In the genomic region with DNA sequence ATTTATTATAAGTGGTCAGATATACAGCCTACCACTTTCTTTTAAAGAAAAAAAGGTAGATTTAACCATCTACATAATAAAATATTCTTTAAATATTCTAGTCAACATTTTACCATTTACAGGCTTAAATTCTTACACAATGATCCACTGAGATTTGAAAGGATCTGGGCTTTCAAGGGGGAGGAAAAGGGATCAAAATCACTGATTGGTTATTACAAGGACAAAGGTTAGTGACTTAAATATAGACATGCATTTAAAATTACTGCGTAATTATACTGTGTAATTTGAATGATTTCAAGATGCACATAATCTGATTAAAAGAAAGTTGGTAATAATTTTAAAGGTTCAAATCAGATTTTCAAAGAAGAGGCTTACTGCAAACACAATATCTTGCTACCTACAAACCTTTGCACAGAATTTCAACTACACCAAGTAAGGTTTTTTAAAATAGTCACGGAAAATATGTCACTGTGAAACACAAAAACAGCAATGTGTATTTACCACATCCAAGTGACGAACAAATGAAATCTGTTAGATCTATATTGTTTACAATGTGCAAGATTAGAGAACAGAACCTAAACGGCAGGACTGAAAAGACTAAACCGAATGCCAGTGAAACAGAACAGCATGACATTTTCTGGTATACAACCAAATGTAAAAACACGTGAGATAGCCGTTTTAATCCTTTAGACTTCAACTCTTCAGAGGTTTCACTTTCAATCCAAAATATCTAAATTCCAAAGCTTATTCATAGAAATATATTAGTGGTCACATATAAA, we compare ENCODE assay signal across 8 cellular contexts. TPM values are rescaled to one million over a fixed set of nuclear protein-coding genes. Genes with fewer than 3 reads are reported as not detected.
DNase-seq lines count a peak whose midpoint lies in the region; ATAC-seq and TF ChIP-seq lines count a peak whose summit lies in the region.

No MANE protein-coding gene starts in this region.

- CTCF ChIA-PET in Caco-2 (lab: Charles Lee): no interaction called here

- TF ChIP-seq POLR2A in adrenal gland (IDR thresholded peaks at IDR 0.05): no peak

- H3K36me3 ChIP-seq in Caco-2 (ENCODE audit: control insufficient read depth, insufficient read depth, low read length) (no peaks in the 10 kb centered on the region), adrenal gland (replicated peaks in 1 of 2) (no peaks in the 10 kb centered on the region)

- POLR2A ChIA-PET in Caco-2 (lab: Charles Lee): no interaction called here
- POLR2A ChIA-PET in naive thymus-derived CD8-positive, alpha-beta T cell (lab: Charles Lee): interaction anchor here (0.6 to 1.6 kb wide), 3 partner anchors 40 to 410 kb away, joined by 3 to 7 read pairs (median 3); a partner anchor contains a TSS

- H3K9me3 ChIP-seq in Caco-2: no peaks in the 10 kb centered on the region
- no peaks in the 10 kb centered on the region for H3K9me3 ChIP-seq in adrenal gland (replicated peaks in 1 of 3)

- H3K4me3 ChIP-seq in Caco-2 (ENCODE audit: low read depth, low read length): no peak overlapping the region
- H3K4me3 ChIP-seq in adrenal gland: peak overlapping the region in 2 of 4 donors; percentile 32 to 47

- peak overlapping the region; percentile 3 for H3K4me3 Mint-ChIP-seq in Caco-2 (ENCODE audit: unreplicated experiment)
- H3K4me3 Mint-ChIP-seq in naive thymus-derived CD8-positive, alpha-beta T cell: peak overlapping the region; percentile 82 to 100 (median 92)

- H3K27me3 ChIP-seq in Caco-2 (replicated peaks; ENCODE audit: control insufficient read depth, insufficient read depth, low read length) (no peaks in the 10 kb centered on the region), adrenal gland (no peaks in the 10 kb centered on the region)

- H3K4me1 ChIP-seq in Caco-2: peaks cover 85% of the 10 kb centered on the region
- peaks cover 47 to 86% of the 10 kb centered on the region in 2 donors for H3K4me1 ChIP-seq in adrenal gland (replicated peaks in 1 of 2)

- WGBS in adrenal gland, 4 donors: 9 to 13% (median 11%) methylated on average over 7 of the region's 7 CpGs

- TF ChIP-seq CTCF in Caco-2 (IDR thresholded peaks at IDR 0.05; ENCODE audit: insufficient read depth in 1 of 2, low read depth in 1 of 2, low read length in 1 of 2, severe bottlenecking in 1 of 2, unreplicated experiment in 1 of 2) (no peak), adrenal gland (IDR thresholded peaks at IDR 0.05) (no peak)

- DNase-seq in Caco-2 (no peak), adrenal gland (no peak), HCEC 1CT (no peak), KG1 (lab: John Stamatoyannopoulos, UW) (no peak), mucosa of gallbladder (ENCODE audit: low spot score) (no peak), COLO668 (lab: John Stamatoyannopoulos, UW; ENCODE audit: unreplicated experiment) (no peak)
- DNase-seq in naive thymus-derived CD8-positive, alpha-beta T cell: peak in 2 of 10 donors; percentile 27 to 44

- H3K27ac Mint-ChIP-seq in Caco-2 (ENCODE audit: unreplicated experiment): no peak overlapping the region
- H3K27ac Mint-ChIP-seq in naive thymus-derived CD8-positive, alpha-beta T cell: peak overlapping the region; percentile 35 to 98 (median 93)

- peak; percentile 24 for ATAC-seq in HG02642 (IDR thresholded peaks at IDR 0.05; ENCODE audit: poor library complexity, unreplicated experiment)
- ATAC-seq in naive thymus-derived CD8-positive, alpha-beta T cell: peak; percentile 52 to 57

- H3K27ac ChIP-seq in adrenal gland: peak overlapping the region in 4 of 5 donors; percentile 4 to 57 (median 27)

- intact Hi-C loops in Caco-2 (cut with micrococcal nuclease; ENCODE audit: unreplicated experiment): no loop called here
- intact Hi-C loops in adrenal gland (cut with DNase I): loop anchor here in 1 of 2 donors (10.0 kb wide), 1 partner anchor 155 kb away; no protein-coding TSS in a partner anchor

- H3K27me3 Mint-ChIP-seq in Caco-2 (ENCODE audit: insufficient read depth, unreplicated experiment): no peaks in the 10 kb centered on the region
- no peaks in the 10 kb centered on the region for H3K27me3 Mint-ChIP-seq in naive thymus-derived CD8-positive, alpha-beta T cell

- H3K4me1 Mint-ChIP-seq in Caco-2 (ENCODE audit: low read depth, unreplicated experiment): peaks cover 50% of the 10 kb centered on the region
- peaks cover 32 to 90% (median 67%) of the 10 kb centered on the region in 4 donors for H3K4me1 Mint-ChIP-seq in naive thymus-derived CD8-positive, alpha-beta T cell

- BruUV-seq in Caco-2 (replicated peaks; lab: Mats Ljungman, UMichigan): no TSS peak

- no peaks in the 10 kb centered on the region for H3K9me3 Mint-ChIP-seq in Caco-2 (ENCODE audit: unreplicated experiment)
- no peaks in the 10 kb centered on the region for H3K9me3 Mint-ChIP-seq in naive thymus-derived CD8-positive, alpha-beta T cell

- peaks cover 5% of the 10 kb centered on the region for H3K36me3 Mint-ChIP-seq in Caco-2 (ENCODE audit: insufficient read depth, unreplicated experiment)
- no peaks in the 10 kb centered on the region for H3K36me3 Mint-ChIP-seq in naive thymus-derived CD8-positive, alpha-beta T cell

RNA-seq across cellular contexts. Expression of a gene that starts 40.8 kb away (rescaled TPM):
- total RNA-seq in Caco-2 (2022) (231 and 236 TPM in 2 replicates), adrenal gland (100 to 1,000 TPM; 216 to 538 (median 477) TPM), mucosa of gallbladder (370 TPM)
- polyA plus RNA-seq in adrenal gland: 100 to 1,000 TPM; 240 to 694 (median 266) TPM
- 10 to 100 TPM; 68.3 to 69.3 TPM for total RNA-seq in naive thymus-derived CD8-positive, alpha-beta T cell
- polyA plus RNA-seq in naive thymus-derived CD8-positive, alpha-beta T cell: 10 to 100 TPM; 68.0 to 77.1 (median 74.2) TPM
